22 cellular contexts compared by ENCODE assay signal in the genomic region with DNA sequence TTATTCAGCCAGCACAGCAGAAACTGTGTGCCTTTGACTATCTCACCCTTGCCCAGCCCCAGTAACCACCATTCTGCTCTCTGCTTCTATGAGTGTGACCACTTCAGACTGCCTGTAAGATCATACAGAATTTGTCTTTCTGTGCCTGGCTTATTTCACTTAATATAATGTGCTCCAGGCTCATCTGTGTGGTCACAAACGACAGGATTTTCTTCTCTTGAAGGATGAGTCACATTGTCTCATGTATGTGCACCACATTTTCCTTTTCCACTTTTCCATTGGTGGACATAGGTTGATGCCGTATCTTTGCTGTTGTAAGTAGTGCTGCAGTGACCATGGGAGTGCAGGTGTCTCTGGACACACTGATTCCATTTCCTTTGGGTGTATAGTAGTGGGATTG.
"Had no signal": no experiment of that assay in that cellular context is flagged by ENCODE, and none has a peak within 500 bp of the region (broad histone marks: within the 10 kb centered on the region; RNA-seq: fewer than 3 reads in every experiment).

No MANE protein-coding gene starts in this region.

- FAIRE-seq: endometrium, frontal cortex, islet of Langerhans had no signal

- H3K36me3 ChIP-seq: cardiac muscle cell, colonic mucosa, heart right ventricle, lower lobe of right lung, transverse colon had no signal

- DNase-seq: activated CD4-positive, alpha-beta T cell treated with anti-CD3 and anti-CD28 coated beads for 1 hour; activated CD4-positive, alpha-beta T cell treated with anti-CD3 and anti-CD28 coated beads, Interleukin-2, amount 50 U/mL, for 4 hours; activated naive CD4-positive, alpha-beta T cell treated with anti-CD3 and anti-CD28 coated beads, Interleukin-2, amount 10 ng/mL, durations not matched to agents 7 days and 5 days; heart right ventricle; left colon; lower lobe of right lung; nephron progenitor cell; occipital lobe; right cardiac atrium; stimulated activated CD4-positive, alpha-beta T cell treated with anti-CD3 and anti-CD28 coated beads, Interleukin-4, amount 100 ng/mL, for 4 hours; stimulated activated CD8-positive, alpha-beta memory T cell treated with anti-CD3 and anti-CD28 coated beads, Interleukin-4, amount 100 ng/mL, for 48 hours; stimulated activated naive CD4-positive, alpha-beta T cell treated with Interleukin-2 at 50 U/mL for 16 hours; T-cell; T-helper 9 cell; transverse colon had no signal

- ATAC-seq: esophagus mucosa, heart right ventricle, left colon, lower lobe of right lung, right cardiac atrium, T-cell had no signal

- H3K4me3 ChIP-seq: cardiac muscle cell, colonic mucosa, heart right ventricle, lower lobe of right lung, smooth muscle cell, transverse colon had no signal

- H3K27me3 ChIP-seq: cardiac muscle cell, colonic mucosa, transverse colon had no signal
